Comparison of ENCODE assay signal across 8 cellular contexts in the genomic region with DNA sequence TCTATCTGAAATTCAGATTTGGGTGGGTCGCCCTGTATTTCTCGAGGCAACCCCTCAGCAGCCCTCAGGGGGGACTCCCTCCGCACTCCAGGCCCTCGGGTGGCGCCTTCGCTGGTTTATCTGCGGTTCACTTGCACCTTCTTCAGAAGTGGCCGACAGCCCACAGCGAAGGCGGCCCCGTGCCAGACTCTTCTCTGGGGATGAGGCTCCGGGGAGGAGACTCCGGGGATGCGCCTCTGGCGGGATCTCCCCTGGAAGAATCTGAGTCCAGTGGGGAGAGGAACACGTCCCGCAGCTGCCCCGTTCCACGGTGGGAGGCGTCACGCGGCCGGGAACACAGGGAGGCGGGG.
DNase-seq lines count a peak whose midpoint lies in the region; ATAC-seq, FAIRE-seq and TF ChIP-seq lines count a peak whose summit lies in the region.

No MANE protein-coding gene starts in this region.

- no peaks in the 10 kb centered on the region for H4K20me1 ChIP-seq in mammary epithelial cell (ENCODE audit: insufficient read depth, low read length)

- peak overlapping the region; percentile 59 for H3K4me3 ChIP-seq in RWPE2 (ENCODE audit: severe bottlenecking)
- peak overlapping the region; percentile 63 to 80 (median 70) for H3K4me3 ChIP-seq in mammary epithelial cell (replicated peaks in 1 of 3; ENCODE audit: insufficient read depth in 1 of 3, low read depth in 2 of 3, low read length in 3 of 3)
- H3K4me3 ChIP-seq in liver (ENCODE audit: low read depth in 1 of 3, low read length in 3 of 3), result peak overlapping the region; percentile 47 to 74 (median 72)

- no TSS peak for BruUV-seq in mammary epithelial cell (replicated peaks; lab: Mats Ljungman, UMichigan)

- in situ Hi-C loops in mammary epithelial cell (cut with MboI; ENCODE audit: low sequenced_read_pairs in 2 of 2), result loop anchor here (10.0 kb wide), 1 partner anchor 1127 kb away; no protein-coding TSS in a partner anchor

- CTCF ChIA-PET in mammary epithelial cell (lab: Charles Lee; ENCODE audit: low non-redundant PET), result interaction anchor here (0.6 to 1.1 kb wide), 8 partner anchors 69 to 1120 kb away, joined by 3 to 9 read pairs (median 4); no protein-coding TSS in a partner anchor

- TF ChIP-seq RAD21 in liver (IDR thresholded peaks at IDR 0.05), result no peak

- no peaks in the 10 kb centered on the region for H3K79me2 ChIP-seq in mammary epithelial cell (ENCODE audit: insufficient read depth, low read length)

- H2AFZ ChIP-seq in mammary epithelial cell (ENCODE audit: low read depth, low read length), result peak overlapping the region; percentile 100

- dilution Hi-C loops in mammary epithelial cell (cut with HindIII; ENCODE audit: low sequenced_read_pairs), result no loop called here

- H3K36me3 ChIP-seq in RWPE2 (ENCODE audit: low read depth), result no peaks in the 10 kb centered on the region
- H3K36me3 ChIP-seq in mammary epithelial cell (ENCODE audit: insufficient read depth, low read length), result no peaks in the 10 kb centered on the region
- H3K36me3 ChIP-seq in liver (ENCODE audit: control insufficient read depth in 4 of 4, insufficient read depth in 3 of 4, low read depth in 1 of 4, low read length in 3 of 4), result no peaks in the 10 kb centered on the region

- H3K9me3 ChIP-seq in RWPE2 (ENCODE audit: severe bottlenecking) (no peaks in the 10 kb centered on the region), mammary epithelial cell (replicated peaks; ENCODE audit: insufficient read depth, low read length) (no peaks in the 10 kb centered on the region), liver (ENCODE audit: control insufficient read depth in 4 of 4, low read length in 3 of 4) (no peaks in the 10 kb centered on the region)

- 4% methylated on average over 10 of the region's 24 CpGs for WGBS in mammary epithelial cell (ENCODE audit: low coverage, missing lambda C conversion rate)
- 4% methylated on average over 24 of the region's 24 CpGs for WGBS in liver

- DNase-seq in RWPE2 (ENCODE audit: low spot score) (no peak), mammary epithelial cell (no peak), D721Med (ENCODE audit: insufficient read length, low spot score) (no peak), RKO (ENCODE audit: low spot score) (no peak)
- DNase-seq in stimulated activated CD8-positive, alpha-beta memory T cell treated with anti-CD3 and anti-CD28 coated beads, Interleukin-2, amount 100 ng/mL, for 48 hours (ENCODE audit: low read depth in 2 of 2), result peak; percentile 13 to 17

- H3K4me2 ChIP-seq in mammary epithelial cell (ENCODE audit: insufficient read depth, low read depth, low read length), result peak overlapping the region; percentile 99

- no peak overlapping the region for H3K27ac ChIP-seq in RWPE2 (ENCODE audit: poor library complexity, severe bottlenecking)
- peak overlapping the region; percentile 26 for H3K27ac ChIP-seq in mammary epithelial cell (ENCODE audit: insufficient read depth, low read depth, low read length)
- H3K27ac ChIP-seq in liver (ENCODE audit: low read depth in 1 of 2, low read length in 2 of 2), result no peak overlapping the region

- no peaks in the 10 kb centered on the region for H3K27me3 ChIP-seq in RWPE2 (ENCODE audit: insufficient read depth, poor library complexity, severe bottlenecking)
- no peaks in the 10 kb centered on the region for H3K27me3 ChIP-seq in mammary epithelial cell (ENCODE audit: insufficient read depth, low read length)
- no peaks in the 10 kb centered on the region for H3K27me3 ChIP-seq in liver (ENCODE audit: control insufficient read depth in 4 of 4, insufficient read depth in 4 of 4, low read length in 3 of 4)

- intact Hi-C loops in mammary epithelial cell (cut with micrococcal nuclease), result loop anchor here (1.0 to 5.0 kb wide), 4 partner anchors 90 to 1119 kb away; partner anchors contain the start of genes ITFG1 and PHKB

- TF ChIP-seq CTCF in RWPE2 (IDR thresholded peaks at IDR 0.05; ENCODE audit: poor library complexity, severe bottlenecking) (no peak), mammary epithelial cell (conservative IDR thresholded peaks at IDR 0.05 in 1 of 2, IDR thresholded peaks at IDR 0.05 in 1 of 2; ENCODE audit: extremely low read depth in 1 of 2, insufficient read depth in 1 of 2, low read depth in 1 of 2, low read length in 2 of 2) (no peak), liver (IDR thresholded peaks at IDR 0.05; ENCODE audit: low read depth, low read length, missing input control) (no peak), D721Med (IDR thresholded peaks at IDR 0.05; ENCODE audit: insufficient read depth, missing control alignments) (no peak)

- peak overlapping the region; percentile 46 for H3K9ac ChIP-seq in mammary epithelial cell (ENCODE audit: insufficient read depth, low read length)
- H3K9ac ChIP-seq in liver (ENCODE audit: low read depth in 1 of 2, low read length in 2 of 2), result peak overlapping the region in 1 of 2 donors; percentile 47

- H3K4me1 ChIP-seq in RWPE2 (ENCODE audit: insufficient read depth, poor library complexity, severe bottlenecking) (no peaks in the 10 kb centered on the region), mammary epithelial cell (ENCODE audit: insufficient read depth, low read length) (peaks cover 4% of the 10 kb centered on the region), liver (ENCODE audit: control insufficient read depth in 4 of 4, insufficient read depth in 4 of 4, low read length in 3 of 4) (peaks cover 0 to 8% (median 2%) of the 10 kb centered on the region in 4 donors)

- FAIRE-seq in D721Med (lab: Jason Lieb, UNC), result no peak

- ATAC-seq in GM18867 (IDR thresholded peaks at IDR 0.05; ENCODE audit: unreplicated experiment) (peak; percentile 34), HG02852 (IDR thresholded peaks at IDR 0.05; ENCODE audit: unreplicated experiment) (peak; percentile 38), RWPE2 (ENCODE audit: low read depth) (peak; percentile 28)

TF ChIP-seq in liver, 16 proteins besides CTCF, POLR2A, EP300 and RAD21:
- TF ChIP-seq ATF3 (IDR thresholded peaks at IDR 0.05) (no peak), RXRA (IDR thresholded peaks at IDR 0.05) (no peak), TAF1 (conservative IDR thresholded peaks at IDR 0.05) (no peak), SP1 (IDR thresholded peaks at IDR 0.05) (no peak), NR2F2 (IDR thresholded peaks at IDR 0.05) (no peak), HNF4G (IDR thresholded peaks at IDR 0.05) (no peak), FOXA2 (IDR thresholded peaks at IDR 0.05) (no peak), EGR1 (IDR thresholded peaks at IDR 0.05; ENCODE audit: low read depth in 2 of 2) (no peak), GABPA (IDR thresholded peaks at IDR 0.05 in 1 of 2, conservative IDR thresholded peaks at IDR 0.05 in 1 of 2) (no peak), YY1 (IDR thresholded peaks at IDR 0.05) (no peak), FOXA1 (IDR thresholded peaks at IDR 0.05) (no peak), MAX (IDR thresholded peaks at IDR 0.05) (no peak), HNF4A (conservative IDR thresholded peaks at IDR 0.05) (no peak), JUND (IDR thresholded peaks at IDR 0.05) (no peak), REST (IDR thresholded peaks at IDR 0.05) (no peak)
- TF ChIP-seq, protein P1, sequence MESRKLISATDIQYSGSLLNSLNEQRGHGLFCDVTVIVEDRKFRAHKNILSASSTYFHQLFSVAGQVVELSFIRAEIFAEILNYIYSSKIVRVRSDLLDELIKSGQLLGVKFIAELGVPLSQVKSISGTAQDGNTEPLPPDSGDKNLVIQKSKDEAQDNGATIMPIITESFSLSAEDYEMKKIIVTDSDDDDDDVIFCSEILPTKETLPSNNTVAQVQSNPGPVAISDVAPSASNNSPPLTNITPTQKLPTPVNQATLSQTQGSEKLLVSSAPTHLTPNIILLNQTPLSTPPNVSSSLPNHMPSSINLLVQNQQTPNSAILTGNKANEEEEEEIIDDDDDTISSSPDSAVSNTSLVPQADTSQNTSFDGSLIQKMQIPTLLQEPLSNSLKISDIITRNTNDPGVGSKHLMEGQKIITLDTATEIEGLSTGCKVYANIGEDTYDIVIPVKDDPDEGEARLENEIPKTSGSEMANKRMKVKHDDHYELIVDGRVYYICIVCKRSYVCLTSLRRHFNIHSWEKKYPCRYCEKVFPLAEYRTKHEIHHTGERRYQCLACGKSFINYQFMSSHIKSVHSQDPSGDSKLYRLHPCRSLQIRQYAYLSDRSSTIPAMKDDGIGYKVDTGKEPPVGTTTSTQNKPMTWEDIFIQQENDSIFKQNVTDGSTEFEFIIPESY (IDR thresholded peaks at IDR 0.05), result no peak

Comparison
In these comparisons a context has a peak if more than half of its experiments do, and no peak if none do; other contexts are left out.
1. DNase-seq: peak in stimulated activated CD8-positive, alpha-beta memory T cell treated with anti-CD3 and anti-CD28 coated beads, Interleukin-2, amount 100 ng/mL, for 48 hours (2 of 2); none in RWPE2 (single experiment), mammary epithelial cell (single experiment), D721Med (single experiment) and RKO (single experiment).
2. Peak in every context shown above with its lines, with median percentiles within 50 percentile points of each other: ATAC-seq and H3K4me3 ChIP-seq.